ENCODE assay signal across 15 cellular contexts in the genomic region with DNA sequence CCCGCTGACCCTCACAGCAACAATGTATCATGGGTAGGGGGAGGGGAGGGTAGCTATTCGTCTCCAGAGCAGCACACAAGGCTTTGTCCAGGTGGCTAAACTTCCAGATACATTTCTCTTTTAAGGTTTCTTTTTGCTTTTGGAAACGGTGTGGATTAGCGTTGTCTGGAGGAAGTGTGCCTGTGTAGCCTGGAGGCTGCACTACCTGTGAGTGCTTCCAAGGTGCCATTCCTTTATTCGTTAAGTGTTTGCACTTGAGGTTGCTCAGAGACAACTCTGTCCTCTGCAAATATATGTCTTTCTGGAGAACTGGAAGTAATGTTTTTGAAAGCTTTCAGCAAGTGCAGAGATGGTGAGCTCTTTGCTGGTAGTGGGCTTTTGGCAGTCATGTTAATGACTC. TPM values are rescaled to one million over a fixed set of nuclear protein-coding genes. Genes with fewer than 3 reads are reported as not detected.
"Had no signal": no experiment of that assay in that cellular context is flagged by ENCODE, and none has a peak within 500 bp of the region (broad histone marks: within the 10 kb centered on the region; RNA-seq: fewer than 3 reads in every experiment).

No MANE protein-coding gene starts in this region.

RNA-seq across cellular contexts. Expression of a gene that starts 53.1 kb away (rescaled TPM):
- total RNA-seq: activated B cell treated with CpG ODN at 0.5 μM for 24 hours; activated CD4-positive, alpha-beta memory T cell treated with anti-CD3 and anti-CD28 coated beads for 36 hours; activated CD4-positive, alpha-beta memory T cell treated with anti-CD3 and anti-CD28 coated beads, Interleukin-2, amount 10 ng/mL, durations not matched to agents 7 days and 5 days; activated CD4-positive, alpha-beta T cell treated with anti-CD3 and anti-CD28 coated beads for 36 hours; activated CD4-positive, alpha-beta T cell treated with anti-CD3 and anti-CD28 coated beads, Interleukin-2, amount 10 ng/mL, durations not matched to agents 24 days and 14 days; activated CD4-positive, alpha-beta T cell treated with anti-CD3 and anti-CD28 coated beads, Interleukin-2, amount 10 ng/mL, durations not matched to agents 7 days and 5 days; activated CD8-positive, alpha-beta memory T cell treated with anti-CD3 and anti-CD28 coated beads for 36 hours; activated CD8-positive, alpha-beta memory T cell treated with anti-CD3 and anti-CD28 coated beads, Interleukin-2, amount 10 ng/mL, durations not matched to agents 7 days and 5 days; activated CD8-positive, alpha-beta T cell treated with anti-CD3 and anti-CD28 coated beads for 36 hours; activated CD8-positive, alpha-beta T cell treated with anti-CD3 and anti-CD28 coated beads, Interleukin-2, amount 10 ng/mL, durations not matched to agents 7 days and 5 days; T-cell; T-helper 1 cell treated with Interleukin-12 subunit alpha and Interleukin-12 subunit beta and Interleukin-4 antibody, amounts not matched to agents 30 ng/mL and 1 ng/mL, for 36 hours; T-helper 17 cell; T-helper 2 cell treated with Interferon-gamma antibody and Interleukin-4, amounts not matched to agents 100 ng/mL and 5 ng/mL, for 36 hours; WTC11 had no signal
